Comparison of ENCODE assay signal across 16 cellular contexts in genomic region chr1:98461873-98462385, GRCh38.
"Had no signal": no experiment of that assay in that cellular context is flagged by ENCODE, and none has a peak within 500 bp of the region (broad histone marks: within the 10 kb centered on the region; RNA-seq: fewer than 3 reads in every experiment).

No MANE protein-coding gene starts in this region.

- H3K9me3 ChIP-seq: esophagus squamous epithelium, mucosa of descending colon, ovary, right atrium auricular region had no signal

- ATAC-seq: effector memory CD8-positive, alpha-beta T cell; left colon; mucosa of descending colon; naive thymus-derived CD8-positive, alpha-beta T cell had no signal

- H3K4me1 ChIP-seq: esophagus squamous epithelium, right atrium auricular region had no signal

- H3K4me1 Mint-ChIP-seq: naive thymus-derived CD8-positive, alpha-beta T cell had no signal

- H3K27me3 ChIP-seq: esophagus squamous epithelium, ovary, right atrium auricular region had no signal

- H3K36me3 Mint-ChIP-seq: naive thymus-derived CD8-positive, alpha-beta T cell had no signal

- H3K27ac Mint-ChIP-seq: dendritic cell treated with granulocyte-macrophage colony-stimulating factor and Interleukin-4, amounts not matched to agents 40 ng/mL and 50 ng/mL, for 4 days; effector memory CD8-positive, alpha-beta T cell; naive thymus-derived CD8-positive, alpha-beta T cell had no signal

- H3K27me3 Mint-ChIP-seq: dendritic cell treated with granulocyte-macrophage colony-stimulating factor and Interleukin-4, amounts not matched to agents 40 ng/mL and 50 ng/mL, for 4 days; effector memory CD8-positive, alpha-beta T cell had no signal

- H3K36me3 ChIP-seq: esophagus squamous epithelium, ovary, right atrium auricular region had no signal

- H3K4me3 Mint-ChIP-seq: dendritic cell treated with granulocyte-macrophage colony-stimulating factor and Interleukin-4, amounts not matched to agents 40 ng/mL and 50 ng/mL, for 4 days; effector memory CD8-positive, alpha-beta T cell; naive thymus-derived CD8-positive, alpha-beta T cell had no signal

- H3K9me3 Mint-ChIP-seq: dendritic cell treated with granulocyte-macrophage colony-stimulating factor and Interleukin-4, amounts not matched to agents 40 ng/mL and 50 ng/mL, for 4 days; effector memory CD8-positive, alpha-beta T cell; naive thymus-derived CD8-positive, alpha-beta T cell had no signal

- H3K4me3 ChIP-seq: esophagus squamous epithelium, mucosa of descending colon, ovary, right atrium auricular region had no signal

- DNase-seq: effector memory CD8-positive, alpha-beta T cell; esophagus squamous epithelium; foreskin fibroblast; kidney; left colon; mucosa of descending colon; naive thymus-derived CD8-positive, alpha-beta T cell; nucleus accumbens; ovary; small intestine; stimulated activated CD4-positive, alpha-beta T cell treated with anti-CD3 and anti-CD28 coated beads, Interleukin-2, amount 100 ng/mL, for 48 hours; stimulated activated naive CD4-positive, alpha-beta T cell treated with Interleukin-2 at 50 U/mL for 16 hours; trophoblast cell had no signal

- H3K27ac ChIP-seq: epithelial cell of prostate, esophagus squamous epithelium, ovary, right atrium auricular region had no signal
